23 cellular contexts compared by ENCODE assay signal in genomic region chr9:76099516-76099915, GRCh38.
DNase-seq lines count a peak whose midpoint lies in the region; ATAC-seq, FAIRE-seq and TF ChIP-seq lines count a peak whose summit lies in the region.
"Had no signal": no experiment of that assay in that cellular context is flagged by ENCODE, and none has a peak within 500 bp of the region (broad histone marks: within the 10 kb centered on the region; RNA-seq: fewer than 3 reads in every experiment).

No MANE protein-coding gene starts in this region.

- FAIRE-seq in HepG2 (lab: Jason Lieb, UNC): no peak
- no peak for FAIRE-seq in GM12891 (lab: Jason Lieb, UNC)
- FAIRE-seq: A549, D721Med, G401.6, GM12892, GM18507 had no signal

- POLR2A ChIA-PET in HepG2 (lab: Yijun Ruan, JAX): no interaction called here

- H3K4me1 ChIP-seq in liver (ENCODE audit: control insufficient read depth in 4 of 4, insufficient read depth in 4 of 4, low read length in 3 of 4) (peaks cover 0 to 7% (median 4%) of the 10 kb centered on the region in 4 donors), HepG2 (ENCODE audit: insufficient read depth, low read length) (no peaks in the 10 kb centered on the region), neutrophil (ENCODE audit: control insufficient read depth in 1 of 2, insufficient read depth in 1 of 2, low read depth in 1 of 2, low read length in 1 of 2) (peaks cover 26 to 49% of the 10 kb centered on the region in 2 experiments), subcutaneous abdominal adipose tissue (ENCODE audit: control insufficient read depth in 5 of 5, insufficient read depth in 5 of 5, low read length in 5 of 5) (peaks cover 4 to 62% (median 57%) of the 10 kb centered on the region in 5 donors)
- H3K4me1 ChIP-seq: A549; BLaER1 treated with 17β-estradiol and CSF1 and Interleukin-3, amounts not matched to agents 10 nM and 100 nM; Caco-2 had no signal

- no peak for TF ChIP-seq CTCF in liver (IDR thresholded peaks at IDR 0.05; ENCODE audit: low read depth, low read length, missing input control)
- no peak for TF ChIP-seq CTCF in HepG2 (CRISPR knock-in tag; IDR thresholded peaks at IDR 0.05)
- no peak for TF ChIP-seq CTCF in neutrophil (IDR thresholded peaks at IDR 0.05)

- H3K79me2 ChIP-seq in HepG2 (ENCODE audit: insufficient read depth, low read length): no peaks in the 10 kb centered on the region

- H4K20me1 ChIP-seq in HepG2 (ENCODE audit: insufficient read depth, low read length): no peaks in the 10 kb centered on the region
- H4K20me1 ChIP-seq: BLaER1 treated with 17β-estradiol and CSF1 and Interleukin-3, amounts not matched to agents 10 nM and 100 nM had no signal

- CTCF ChIA-PET in activated naive CD4-positive, alpha-beta T cell treated with anti-CD3 and anti-CD28 coated beads for 36 hours (lab: Charles Lee): no interaction called here
- CTCF ChIA-PET in HepG2 (lab: Yijun Ruan, JAX; ENCODE audit: low intra/inter-chr PET ratio, low total read pairs): no interaction called here

- no peak for TF ChIP-seq RAD21 in liver (IDR thresholded peaks at IDR 0.05)
- no peak for TF ChIP-seq RAD21 in HepG2 (CRISPR knock-in tag; IDR thresholded peaks at IDR 0.05)

- TF ChIP-seq POLR2A in HepG2 (IDR thresholded peaks at IDR 0.05; ENCODE audit: insufficient read depth in 1 of 2, low read depth in 2 of 2, low read length in 2 of 2) (no peak), GM12891 (IDR thresholded peaks at IDR 0.05; ENCODE audit: low read depth, low read length) (no peak)

- no peak overlapping the region for H3K4me2 ChIP-seq in HepG2 (ENCODE audit: low read depth, low read length)
- H3K4me2 ChIP-seq: A549; BLaER1 treated with 17β-estradiol and CSF1 and Interleukin-3, amounts not matched to agents 10 nM and 100 nM had no signal

- no peak overlapping the region for H2AFZ ChIP-seq in HepG2 (ENCODE audit: low read length)

- H3K4me1 Mint-ChIP-seq in activated naive CD4-positive, alpha-beta T cell treated with anti-CD3 and anti-CD28 coated beads for 36 hours (ENCODE audit: low read depth): peaks cover 22% of the 10 kb centered on the region
- H3K4me1 Mint-ChIP-seq: B cell had no signal

- H3K9ac ChIP-seq in liver (ENCODE audit: low read depth in 1 of 2, low read length in 2 of 2): no peak overlapping the region
- no peak overlapping the region for H3K9ac ChIP-seq in HepG2 (ENCODE audit: insufficient read depth, low read depth, low read length)
- peak overlapping the region in 3 of 5 donors; percentile 6 to 54 (median 14) for H3K9ac ChIP-seq in subcutaneous abdominal adipose tissue (ENCODE audit: low read length in 5 of 5)
- H3K9ac ChIP-seq: BLaER1 treated with 17β-estradiol and CSF1 and Interleukin-3, amounts not matched to agents 10 nM and 100 nM had no signal

- DNase-seq in activated naive CD4-positive, alpha-beta T cell treated with anti-CD3 and anti-CD28 coated beads for 36 hours: peak; percentile 7
- no peak for DNase-seq in activated naive CD4-positive, alpha-beta T cell (lab: John Stamatoyannopoulos, UW)
- DNase-seq in HepG2 (ENCODE audit: low spot score) (no peak), GM12891 (ENCODE audit: insufficient read length, low spot score) (no peak), NCI-H2107 treated with DMSO at 0.1 percent for 48 hours (lab: John Stamatoyannopoulos, UW; ENCODE audit: unreplicated experiment) (no peak)
- DNase-seq: Caco-2; Calu3; CD4-positive, alpha-beta T cell; CD8-positive, alpha-beta T cell; DMS79 treated with DMSO at 0.1 percent for 48 hours; GF-D8 had no signal

- intact Hi-C loops in activated naive CD4-positive, alpha-beta T cell treated with anti-CD3 and anti-CD28 coated beads for 36 hours (cut with micrococcal nuclease): no loop called here
- intact Hi-C loops in HepG2 (cut with micrococcal nuclease; ENCODE audit: unreplicated experiment): no loop called here

- H3K4me3 ChIP-seq in liver (ENCODE audit: low read depth in 1 of 3, low read length in 3 of 3): no peak overlapping the region
- no peak overlapping the region for H3K4me3 ChIP-seq in HepG2 (replicated peaks in 1 of 3; ENCODE audit: insufficient read depth in 1 of 3, low read depth in 2 of 3, low read length in 3 of 3)
- H3K4me3 ChIP-seq in neutrophil (ENCODE audit: low read depth in 1 of 2, low read length in 1 of 2): no peak overlapping the region
- H3K4me3 ChIP-seq in subcutaneous abdominal adipose tissue (ENCODE audit: low read depth in 1 of 5, low read length in 5 of 5): no peak overlapping the region
- H3K4me3 ChIP-seq: A549; BLaER1 treated with 17β-estradiol and CSF1 and Interleukin-3, amounts not matched to agents 10 nM and 100 nM had no signal

- 77% methylated on average over 8 of the region's 8 CpGs for WGBS in liver
- 71% methylated on average over 8 of the region's 8 CpGs for WGBS in HepG2 (ENCODE audit: low lambda C conversion rate)

- TF ChIP-seq EP300 in HepG2 (IDR thresholded peaks at IDR 0.05; ENCODE audit: low read depth in 2 of 2, low read length in 2 of 2): no peak
- TF ChIP-seq EP300 in HepG2 (CRISPR knock-in tag; IDR thresholded peaks at IDR 0.05; ENCODE audit: borderline replicate concordance): no peak

- ATAC-seq in HepG2: no peak
- ATAC-seq: A549; CD8-positive, alpha-beta T cell had no signal

- H3K27me3 ChIP-seq in liver (ENCODE audit: control insufficient read depth in 4 of 4, insufficient read depth in 4 of 4, low read length in 3 of 4): no peaks in the 10 kb centered on the region
- H3K27me3 ChIP-seq in HepG2 (ENCODE audit: control insufficient read depth in 1 of 2, insufficient read depth in 2 of 2, low read length in 2 of 2): no peaks in the 10 kb centered on the region
- no peaks in the 10 kb centered on the region for H3K27me3 ChIP-seq in neutrophil
- no peaks in the 10 kb centered on the region for H3K27me3 ChIP-seq in subcutaneous abdominal adipose tissue (ENCODE audit: control insufficient read depth in 5 of 5, insufficient read depth in 4 of 5, low read length in 5 of 5)
- H3K27me3 ChIP-seq: BLaER1 treated with 17β-estradiol and CSF1 and Interleukin-3, amounts not matched to agents 10 nM and 100 nM had no signal

- no TSS peak for BruUV-seq in HepG2 (replicated peaks; lab: Mats Ljungman, UMichigan)

- H3K27me3 Mint-ChIP-seq in activated naive CD4-positive, alpha-beta T cell treated with anti-CD3 and anti-CD28 coated beads for 36 hours (ENCODE audit: low read depth): no peaks in the 10 kb centered on the region
- H3K27me3 Mint-ChIP-seq: CD4-positive, alpha-beta T cell had no signal

- in situ Hi-C loops in HepG2 (cut with HindIII; ENCODE audit: extremely low pct_ligation_motif_present, low pct_unique_long_range_greater_than_20kb): no loop called here

- no peak overlapping the region for H3K4me3 Mint-ChIP-seq in activated naive CD4-positive, alpha-beta T cell treated with anti-CD3 and anti-CD28 coated beads for 36 hours
- H3K4me3 Mint-ChIP-seq: B cell; CD4-positive, alpha-beta T cell; CD8-positive, alpha-beta T cell had no signal

- H3K36me3 ChIP-seq in liver (ENCODE audit: control insufficient read depth in 4 of 4, insufficient read depth in 3 of 4, low read depth in 1 of 4, low read length in 3 of 4) (no peaks in the 10 kb centered on the region), HepG2 (replicated peaks in 1 of 2; ENCODE audit: control insufficient read depth in 1 of 2, insufficient read depth in 2 of 2, low read length in 2 of 2) (no peaks in the 10 kb centered on the region), neutrophil (no peaks in the 10 kb centered on the region), subcutaneous abdominal adipose tissue (ENCODE audit: control insufficient read depth in 5 of 5, insufficient read depth in 5 of 5, low read length in 5 of 5) (peaks cover 4 to 14% (median 13%) of the 10 kb centered on the region in 5 donors)
- H3K36me3 ChIP-seq: BLaER1 treated with 17β-estradiol and CSF1 and Interleukin-3, amounts not matched to agents 10 nM and 100 nM had no signal

- H3K9me3 ChIP-seq in liver (ENCODE audit: control insufficient read depth in 4 of 4, low read length in 3 of 4) (no peaks in the 10 kb centered on the region), HepG2 (ENCODE audit: low read length) (no peaks in the 10 kb centered on the region), neutrophil (no peaks in the 10 kb centered on the region), subcutaneous abdominal adipose tissue (ENCODE audit: control insufficient read depth in 5 of 5, low read length in 5 of 5) (no peaks in the 10 kb centered on the region)
- H3K9me3 ChIP-seq: A549, Caco-2 had no signal

- H3K27ac ChIP-seq in liver (ENCODE audit: low read depth in 1 of 2, low read length in 2 of 2) (no peak overlapping the region), HepG2 (ENCODE audit: extremely low read length, insufficient read depth, low read length) (no peak overlapping the region), neutrophil (peak overlapping the region; percentile 10), subcutaneous abdominal adipose tissue (ENCODE audit: low read depth, low read length) (peak overlapping the region; percentile 87)
- H3K27ac ChIP-seq: 22Rv1; A549; BLaER1 treated with 17β-estradiol and CSF1 and Interleukin-3, amounts not matched to agents 10 nM and 100 nM; C4-2B had no signal

- no peak overlapping the region for H3K27ac Mint-ChIP-seq in activated naive CD4-positive, alpha-beta T cell treated with anti-CD3 and anti-CD28 coated beads for 36 hours
- H3K27ac Mint-ChIP-seq: B cell; CD4-positive, alpha-beta T cell; CD8-positive, alpha-beta T cell had no signal

- H3K36me3 Mint-ChIP-seq in activated naive CD4-positive, alpha-beta T cell treated with anti-CD3 and anti-CD28 coated beads for 36 hours (ENCODE audit: low read depth): peaks cover 26% of the 10 kb centered on the region

- H3K9me3 Mint-ChIP-seq in activated naive CD4-positive, alpha-beta T cell treated with anti-CD3 and anti-CD28 coated beads for 36 hours: no peaks in the 10 kb centered on the region
- H3K9me3 Mint-ChIP-seq: CD4-positive, alpha-beta T cell; CD8-positive, alpha-beta T cell had no signal

TF ChIP-seq in liver, 16 proteins besides CTCF, POLR2A, EP300 and RAD21:
- TF ChIP-seq NR2F2 (IDR thresholded peaks at IDR 0.05) (peak; percentile 62), HNF4A (conservative IDR thresholded peaks at IDR 0.05) (no peak)

TF ChIP-seq in GM12891, 5 proteins besides CTCF, POLR2A, EP300 and RAD21:
- TF ChIP-seq POLR2AphosphoS5 (IDR thresholded peaks at IDR 0.05; ENCODE audit: low read depth, low read length) (no peak), TAF1 (IDR thresholded peaks at IDR 0.05; ENCODE audit: low read depth, low read length) (no peak), SPI1 (IDR thresholded peaks at IDR 0.05; ENCODE audit: low read depth, low read length) (no peak), POU2F2 (IDR thresholded peaks at IDR 0.05; ENCODE audit: low read depth, low read length) (no peak), PAX5 (IDR thresholded peaks at IDR 0.05; ENCODE audit: insufficient read depth, low read length, severe bottlenecking) (no peak)
TF ChIP-seq in GM12891: peak in this region for 0.

Comparison
In these comparisons a context has a peak if more than half of its experiments do, and no peak if none do; other contexts are left out.
1. H3K27ac ChIP-seq: peak in neutrophil (single experiment) and subcutaneous abdominal adipose tissue (single experiment); none in liver (0 of 2) and HepG2 (single experiment).
2. H3K9ac ChIP-seq: peak in subcutaneous abdominal adipose tissue (3 of 5); none in liver (0 of 2) and HepG2 (single experiment).